Comparison of ENCODE assay signal across 1 cellular context in genomic region chr15:53588773-53589172, GRCh38.
TF ChIP-seq lines count a peak whose summit lies in the region.

No MANE protein-coding gene starts in this region.

TF ChIP-seq in endothelial cell of umbilical vein, 7 proteins besides CTCF, POLR2A, EP300 and RAD21:
- TF ChIP-seq MAX (IDR thresholded peaks at IDR 0.05; ENCODE audit: insufficient read depth, insufficient read length) (no peak), FOS (IDR thresholded peaks at IDR 0.05; ENCODE audit: borderline replicate concordance, insufficient read depth, low read length) (peak; percentile 34)
